ENCODE assay signal across 13 cellular contexts in genomic region chr2:109284816-109285215, GRCh38.
DNase-seq lines count a peak whose midpoint lies in the region; ATAC-seq and TF ChIP-seq lines count a peak whose summit lies in the region.
"Had no signal": no experiment of that assay in that cellular context is flagged by ENCODE, and none has a peak within 500 bp of the region (broad histone marks: within the 10 kb centered on the region; RNA-seq: fewer than 3 reads in every experiment).

No MANE protein-coding gene starts in this region.

- TF ChIP-seq CTCF in fibroblast of pulmonary artery (IDR thresholded peaks at IDR 0.05; ENCODE audit: low read length, missing control alignments) (no peak), sigmoid colon (IDR thresholded peaks at IDR 0.05) (no peak)

- no peak for TF ChIP-seq POLR2A in sigmoid colon (IDR thresholded peaks at IDR 0.05)

- peaks cover 0 to 31% (median 14%) of the 10 kb centered on the region in 4 donors for H3K4me1 ChIP-seq in sigmoid colon

- WGBS in sigmoid colon, 2 donors, result 62 to 68% methylated on average over 7 of the region's 7 CpGs

- H3K27ac Mint-ChIP-seq in stimulated activated naive CD8-positive, alpha-beta T cell treated with anti-CD3 and anti-CD28 coated beads, Interleukin-15, amount 100 ng/mL, for 72 hours, result no peak overlapping the region
- H3K27ac Mint-ChIP-seq: progenitor cell of endocrine pancreas had no signal

- DNase-seq in GM03348 (ENCODE audit: low spot score) (peak; percentile 61), RPMI7951 (ENCODE audit: low read depth) (peak; percentile 92), fibroblast of pulmonary artery (ENCODE audit: low read depth) (peak; percentile 75), sigmoid colon (peak; percentile 69), KBM-7 (no peak), NCI-H69 (lab: John Stamatoyannopoulos, UW) (no peak)
- no peak for DNase-seq in stimulated activated naive CD8-positive, alpha-beta T cell treated with anti-CD3 and anti-CD28 coated beads, Interleukin-15, amount 100 ng/mL, for 72 hours
- DNase-seq: activated CD8-positive, alpha-beta memory T cell treated with anti-CD3 and anti-CD28 coated beads, Interleukin-2, amount 50 U/mL, for 4 hours; cerebellar nuclear complex; T-helper 2 cell had no signal

- H3K9me3 Mint-ChIP-seq in stimulated activated naive CD8-positive, alpha-beta T cell treated with anti-CD3 and anti-CD28 coated beads, Interleukin-15, amount 100 ng/mL, for 72 hours, result no peaks in the 10 kb centered on the region

- no peaks in the 10 kb centered on the region for H3K9me3 ChIP-seq in sigmoid colon

- no peak overlapping the region for H3K27ac ChIP-seq in sigmoid colon
- H3K27ac ChIP-seq: HL-60 had no signal

- in situ Hi-C loops in KBM-7 (cut with MboI; ENCODE audit: low pct_unique_long_range_greater_than_20kb, low sequenced_read_pairs), result no loop called here

- no peak for TF ChIP-seq EP300 in sigmoid colon (IDR thresholded peaks at IDR 0.05)

- no peaks in the 10 kb centered on the region for H3K27me3 ChIP-seq in sigmoid colon

- H3K4me3 ChIP-seq in fibroblast of pulmonary artery (replicated peaks; ENCODE audit: low read depth, low read length) (no peak overlapping the region), sigmoid colon (no peak overlapping the region)

- no peaks in the 10 kb centered on the region for H3K27me3 Mint-ChIP-seq in stimulated activated naive CD8-positive, alpha-beta T cell treated with anti-CD3 and anti-CD28 coated beads, Interleukin-15, amount 100 ng/mL, for 72 hours

- intact Hi-C loops in sigmoid colon (cut with DNase I), result no loop called here

- no peak for ATAC-seq in stimulated activated naive CD8-positive, alpha-beta T cell treated with anti-CD3 and anti-CD28 coated beads, Interleukin-15, amount 100 ng/mL, for 72 hours
- ATAC-seq in GM21515 (IDR thresholded peaks at IDR 0.05; ENCODE audit: unreplicated experiment), result no peak

- peaks cover 37% of the 10 kb centered on the region for H3K4me1 Mint-ChIP-seq in stimulated activated naive CD8-positive, alpha-beta T cell treated with anti-CD3 and anti-CD28 coated beads, Interleukin-15, amount 100 ng/mL, for 72 hours

- no peaks in the 10 kb centered on the region for H3K36me3 ChIP-seq in sigmoid colon

- H3K4me3 Mint-ChIP-seq in stimulated activated naive CD8-positive, alpha-beta T cell treated with anti-CD3 and anti-CD28 coated beads, Interleukin-15, amount 100 ng/mL, for 72 hours, result no peak overlapping the region

Comparison
In these comparisons a context has a peak if more than half of its experiments do, and no peak if none do; other contexts are left out.
1. DNase-seq: peak in GM03348 (single experiment), RPMI7951 (single experiment), fibroblast of pulmonary artery (single experiment) and sigmoid colon (single experiment); none in stimulated activated naive CD8-positive, alpha-beta T cell treated with anti-CD3 and anti-CD28 coated beads, Interleukin-15, amount 100 ng/mL, for 72 hours (0 of 2), KBM-7 (single experiment) and NCI-H69 (single experiment).